Comparison of ENCODE assay signal across 1 cellular context in the genomic region with DNA sequence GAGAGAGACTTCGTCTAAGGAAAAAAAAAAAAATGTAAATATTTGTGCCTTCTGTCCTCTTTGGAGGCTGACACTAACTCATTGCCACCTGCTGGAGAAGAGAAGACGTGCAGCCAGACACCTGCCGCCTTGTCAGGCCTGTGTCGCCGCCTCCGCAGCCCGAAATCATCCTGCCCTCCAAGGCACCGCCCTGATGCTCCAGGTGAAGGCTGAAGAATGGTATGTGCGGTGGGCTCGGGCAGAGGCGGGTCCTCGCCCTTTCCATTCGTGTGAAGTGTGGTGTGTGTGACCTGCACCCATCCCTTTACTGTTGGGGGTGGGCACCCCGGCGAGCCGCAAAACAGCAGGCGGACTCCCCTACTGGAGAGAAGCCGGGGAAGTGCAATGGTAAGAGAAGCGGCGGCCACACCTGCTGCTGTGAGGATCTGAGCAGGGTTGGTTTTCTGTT.
TF ChIP-seq lines count a peak whose summit lies in the region.

No MANE protein-coding gene starts in this region.

TF ChIP-seq in HepG2, 621 proteins besides CTCF, POLR2A, EP300 and RAD21 (continued from another document):
- TF ChIP-seq PHB2 (IDR thresholded peaks at IDR 0.05; ENCODE audit: partially characterized antibody) (no peak), KMT2A (CRISPR knock-in tag; IDR thresholded peaks at IDR 0.05) (no peak), LCORL (IDR thresholded peaks at IDR 0.05) (no peak), LCORL (CRISPR knock-in tag; IDR thresholded peaks at IDR 0.05) (no peak), RBFOX2 (IDR thresholded peaks at IDR 0.05; ENCODE audit: low read depth, low read length) (no peak), SP1 (IDR thresholded peaks at IDR 0.05) (no peak), SP1 (CRISPR knock-in tag; IDR thresholded peaks at IDR 0.05) (no peak), FOXK1 (CRISPR knock-in tag; IDR thresholded peaks at IDR 0.05; ENCODE audit: borderline replicate concordance, low read depth) (peak; percentile 46; the same call in 1 of the 2 replicates), ZFP62 (CRISPR knock-in tag; IDR thresholded peaks at IDR 0.05) (no peak), ZBTB1 (CRISPR knock-in tag; IDR thresholded peaks at IDR 0.05; ENCODE audit: borderline replicate concordance) (no peak), ELF4 (CRISPR knock-in tag; IDR thresholded peaks at IDR 0.05; ENCODE audit: borderline replicate concordance) (no peak), ZNF382 (CRISPR knock-in tag; IDR thresholded peaks at IDR 0.05; ENCODE audit: borderline replicate concordance) (no peak), ZNF672 (CRISPR knock-in tag; IDR thresholded peaks at IDR 0.05) (no peak), ZNF224 (CRISPR knock-in tag; IDR thresholded peaks at IDR 0.05) (no peak), ARID4A (CRISPR knock-in tag; IDR thresholded peaks at IDR 0.05; ENCODE audit: borderline replicate concordance) (no peak), POGZ (CRISPR knock-in tag; IDR thresholded peaks at IDR 0.05) (peak; percentile 59), CHCHD3 (CRISPR knock-in tag; IDR thresholded peaks at IDR 0.05) (no peak), KLF16 (CRISPR knock-in tag; IDR thresholded peaks at IDR 0.05) (0 out of 4 replicates have a peak, but pooled peaks of 1 of the 2 experiments have one; percentile 45), PHF20 (CRISPR knock-in tag; IDR thresholded peaks at IDR 0.05) (no peak), ZFP91 (CRISPR knock-in tag; IDR thresholded peaks at IDR 0.05; ENCODE audit: borderline replicate concordance) (peak; percentile 39; the same call in 1 of the 2 replicates), ZSCAN31 (CRISPR knock-in tag; IDR thresholded peaks at IDR 0.05; ENCODE audit: low read depth) (no peak), RXRA (CRISPR knock-in tag; IDR thresholded peaks at IDR 0.05) (0 out of 2 replicates have a peak, but pooled peaks have one; percentile 37), ZNF563 (CRISPR knock-in tag; IDR thresholded peaks at IDR 0.05) (no peak), HOXA9 (CRISPR knock-in tag; IDR thresholded peaks at IDR 0.05; ENCODE audit: borderline replicate concordance) (no peak), HOXA3 (CRISPR knock-in tag; IDR thresholded peaks at IDR 0.05) (no peak), THAP11 (CRISPR knock-in tag; IDR thresholded peaks at IDR 0.05) (peak; percentile 52), ZNF432 (CRISPR knock-in tag; IDR thresholded peaks at IDR 0.05; ENCODE audit: borderline replicate concordance) (no peak), SMAD3 (CRISPR knock-in tag; IDR thresholded peaks at IDR 0.05) (0 out of 2 replicates have a peak, but pooled peaks have one; percentile 58), MTA3 (CRISPR knock-in tag; IDR thresholded peaks at IDR 0.05) (no peak), CAMTA2 (CRISPR knock-in tag; IDR thresholded peaks at IDR 0.05; ENCODE audit: borderline replicate concordance) (no peak)
- TF ChIP-seq, protein P1, sequence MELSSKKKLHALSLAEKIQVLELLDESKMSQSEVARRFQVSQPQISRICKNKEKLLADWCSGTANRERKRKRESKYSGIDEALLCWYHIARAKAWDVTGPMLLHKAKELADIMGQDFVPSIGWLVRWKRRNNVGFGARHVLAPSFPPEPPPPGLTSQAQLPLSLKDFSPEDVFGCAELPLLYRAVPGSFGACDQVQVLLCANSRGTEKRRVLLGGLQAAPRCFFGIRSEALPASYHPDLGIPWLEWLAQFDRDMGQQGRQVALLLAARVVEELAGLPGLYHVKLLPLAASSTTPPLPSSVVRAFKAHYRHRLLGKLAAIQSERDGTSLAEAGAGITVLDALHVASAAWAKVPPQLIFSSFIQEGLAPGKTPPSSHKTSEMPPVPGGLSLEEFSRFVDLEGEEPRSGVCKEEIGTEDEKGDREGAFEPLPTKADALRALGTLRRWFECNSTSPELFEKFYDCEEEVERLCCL (CRISPR knock-in tag; IDR thresholded peaks at IDR 0.05; ENCODE audit: borderline replicate concordance) = no peak
- TF ChIP-seq, protein P2, sequence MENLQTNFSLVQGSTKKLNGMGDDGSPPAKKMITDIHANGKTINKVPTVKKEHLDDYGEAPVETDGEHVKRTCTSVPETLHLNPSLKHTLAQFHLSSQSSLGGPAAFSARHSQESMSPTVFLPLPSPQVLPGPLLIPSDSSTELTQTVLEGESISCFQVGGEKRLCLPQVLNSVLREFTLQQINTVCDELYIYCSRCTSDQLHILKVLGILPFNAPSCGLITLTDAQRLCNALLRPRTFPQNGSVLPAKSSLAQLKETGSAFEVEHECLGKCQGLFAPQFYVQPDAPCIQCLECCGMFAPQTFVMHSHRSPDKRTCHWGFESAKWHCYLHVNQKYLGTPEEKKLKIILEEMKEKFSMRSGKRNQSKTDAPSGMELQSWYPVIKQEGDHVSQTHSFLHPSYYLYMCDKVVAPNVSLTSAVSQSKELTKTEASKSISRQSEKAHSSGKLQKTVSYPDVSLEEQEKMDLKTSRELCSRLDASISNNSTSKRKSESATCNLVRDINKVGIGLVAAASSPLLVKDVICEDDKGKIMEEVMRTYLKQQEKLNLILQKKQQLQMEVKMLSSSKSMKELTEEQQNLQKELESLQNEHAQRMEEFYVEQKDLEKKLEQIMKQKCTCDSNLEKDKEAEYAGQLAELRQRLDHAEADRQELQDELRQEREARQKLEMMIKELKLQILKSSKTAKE (CRISPR knock-in tag; IDR thresholded peaks at IDR 0.05; ENCODE audit: borderline replicate concordance) = no peak
